ENCODE assay signal across 14 cellular contexts in the genomic region with DNA sequence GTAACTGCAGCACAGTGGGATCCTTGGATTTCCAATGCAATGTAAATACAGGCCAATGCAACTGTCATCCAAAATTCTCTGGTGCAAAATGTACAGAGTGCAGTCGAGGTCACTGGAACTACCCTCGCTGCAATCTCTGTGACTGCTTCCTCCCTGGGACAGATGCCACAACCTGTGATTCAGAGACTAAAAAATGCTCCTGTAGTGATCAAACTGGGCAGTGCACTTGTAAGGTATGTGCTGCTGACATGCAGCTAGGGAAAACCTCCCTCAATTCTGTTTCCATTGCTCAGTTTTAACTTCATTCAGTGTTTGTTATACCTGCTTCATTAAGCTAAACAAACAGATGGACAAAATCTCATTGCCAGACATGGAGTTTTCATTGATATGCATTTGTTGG.
DNase-seq lines count a peak whose midpoint lies in the region; ATAC-seq and TF ChIP-seq lines count a peak whose summit lies in the region.
"Had no signal": no experiment of that assay in that cellular context is flagged by ENCODE, and none has a peak within 500 bp of the region (broad histone marks: within the 10 kb centered on the region; RNA-seq: fewer than 3 reads in every experiment).

No MANE protein-coding gene starts in this region.

- TF ChIP-seq CTCF in left lung (IDR thresholded peaks at IDR 0.05), result no peak

- ATAC-seq in left lung (peak; percentile 60), HG03045 (IDR thresholded peaks at IDR 0.05; ENCODE audit: unreplicated experiment) (no peak), HG02610 (IDR thresholded peaks at IDR 0.05; ENCODE audit: unreplicated experiment) (no peak), HG03135 (IDR thresholded peaks at IDR 0.05; ENCODE audit: unreplicated experiment) (no peak)
- ATAC-seq: natural killer cell had no signal

- no peak for TF ChIP-seq RAD21 in Ishikawa (IDR thresholded peaks at IDR 0.05; ENCODE audit: low read depth)

- H3K36me3 ChIP-seq in left lung, result no peaks in the 10 kb centered on the region
- H3K36me3 ChIP-seq: HAP-1, WERI-Rb-1 had no signal

- intact Hi-C loops in left lung (cut with DNase I), result no loop called here

- no peak overlapping the region for H3K4me3 ChIP-seq in left lung
- H3K4me3 ChIP-seq: coronary artery, HAP-1 had no signal

- H3K27me3 ChIP-seq in left lung, result no peaks in the 10 kb centered on the region

- H3K27ac ChIP-seq in left lung, result no peak overlapping the region
- H3K27ac ChIP-seq: coronary artery, HL-60, WERI-Rb-1 had no signal

- in situ Hi-C loops in Caki2 (cut with HindIII; ENCODE audit: low pct_unique_long_range_greater_than_20kb, low sequenced_read_pairs), result no loop called here

- H3K9me3 ChIP-seq in left lung, result no peaks in the 10 kb centered on the region

- H3K4me1 ChIP-seq in left lung, result no peaks in the 10 kb centered on the region

- TF ChIP-seq EP300 in Ishikawa (IDR thresholded peaks at IDR 0.05; ENCODE audit: borderline replicate concordance), result no peak

- DNase-seq in Caki2 (ENCODE audit: low read depth), result peak; percentile 70
- DNase-seq in dedifferentiated amniotic fluid mesenchymal stem cell (ENCODE audit: extremely low spot score), result peak; percentile 47
- no peak for DNase-seq in left lung
- DNase-seq in ecto neural progenitor cell (ENCODE audit: low spot score), result no peak
- DNase-seq: natural killer cell, NCI-H2029 treated with DMSO at 0.1 percent for 48 hours, WERI-Rb-1 had no signal

TF ChIP-seq in Ishikawa, 13 proteins besides CTCF, POLR2A, EP300 and RAD21:
- peak; percentile 17; the same call in 1 of the 2 replicates for TF ChIP-seq NFIC (IDR thresholded peaks at IDR 0.05)
- TF ChIP-seq EGR1 (IDR thresholded peaks at IDR 0.05), result no peak
- no peak for TF ChIP-seq ZBTB7A (IDR thresholded peaks at IDR 0.05; ENCODE audit: low read depth)
- TF ChIP-seq, protein P1, sequence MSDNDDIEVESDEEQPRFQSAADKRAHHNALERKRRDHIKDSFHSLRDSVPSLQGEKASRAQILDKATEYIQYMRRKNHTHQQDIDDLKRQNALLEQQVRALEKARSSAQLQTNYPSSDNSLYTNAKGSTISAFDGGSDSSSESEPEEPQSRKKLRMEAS (IDR thresholded peaks at IDR 0.05), result no peak
- TF ChIP-seq FOXM1 (IDR thresholded peaks at IDR 0.05; ENCODE audit: borderline replicate concordance, low read depth), result no peak
TF ChIP-seq in Ishikawa: peak in this region for 1.

Comparison
In these comparisons a context has a peak if more than half of its experiments do, and no peak if none do; other contexts are left out.
1. DNase-seq: peak in Caki2 (single experiment) and dedifferentiated amniotic fluid mesenchymal stem cell (single experiment); none in left lung (0 of 2) and ecto neural progenitor cell (single experiment).